ENCODE assay signal across 6 cellular contexts in genomic region chr9:134740071-134740470, GRCh38.
"Had no signal": no experiment of that assay in that cellular context is flagged by ENCODE, and none has a peak within 500 bp of the region (broad histone marks: within the 10 kb centered on the region; RNA-seq: fewer than 3 reads in every experiment).

No MANE protein-coding gene starts in this region.

- H3K4me3 ChIP-seq: GM23338, HAP-1, K562 had no signal

- H3K4me3 Mint-ChIP-seq: GM23338 had no signal

- H3K27ac ChIP-seq: HL-60 had no signal

- H2AFZ ChIP-seq: GM23338 had no signal

- H3K36me3 ChIP-seq: HAP-1 had no signal

- DNase-seq: HFFc6, KG1 had no signal

- H3K9me3 Mint-ChIP-seq: GM23338, HFFc6 had no signal

- H3K4me1 ChIP-seq: HAP-1 had no signal

- H3K27ac Mint-ChIP-seq: GM23338 had no signal

- H3K4me2 ChIP-seq: GM23338 had no signal
